In genomic region chr1:97114842-97115241, GRCh38 we compare ENCODE assay signal across 20 cellular contexts.
"Had no signal": no experiment of that assay in that cellular context is flagged by ENCODE, and none has a peak within 500 bp of the region (broad histone marks: within the 10 kb centered on the region; RNA-seq: fewer than 3 reads in every experiment).

No MANE protein-coding gene starts in this region.

- ATAC-seq: effector memory CD8-positive, alpha-beta T cell; left cardiac atrium; left lung; mucosa of descending colon; naive thymus-derived CD4-positive, alpha-beta T cell; stimulated activated effector memory CD8-positive, alpha-beta T cell treated with anti-CD3 and anti-CD28 coated beads, Interleukin-12 subunit alpha, Interleukin-12 subunit beta, amount 100 ng/mL, for 72 hours had no signal

- H3K4me3 ChIP-seq: left lung, mucosa of descending colon, prostate gland, right atrium auricular region, sigmoid colon, stomach, thyroid gland, vagina had no signal

- DNase-seq: cortex of kidney; effector memory CD8-positive, alpha-beta T cell; hypothalamus; left cardiac atrium; left lung; mesenchymal stem cell; mucosa of descending colon; naive thymus-derived CD4-positive, alpha-beta T cell; nucleus accumbens; sigmoid colon; stimulated activated CD4-positive, alpha-beta T cell treated with anti-CD3 and anti-CD28 coated beads, Interleukin-2, amount 100 ng/mL, for 24 hours; stimulated activated CD4-positive, alpha-beta T cell treated with anti-CD3 and anti-CD28 coated beads, Interleukin-4, amount 100 ng/mL, for 24 hours; stimulated activated naive CD4-positive, alpha-beta T cell treated with Interleukin-2 at 50 U/mL for 16 hours; stomach; thyroid gland; trophoblast cell had no signal

- H3K36me3 ChIP-seq: prostate gland, right atrium auricular region, sigmoid colon, stomach, thyroid gland, vagina had no signal

- H3K4me1 ChIP-seq: left lung, prostate gland, right atrium auricular region, sigmoid colon, stomach, thyroid gland, vagina had no signal

- H3K9me3 ChIP-seq: left lung, mucosa of descending colon, prostate gland, right atrium auricular region, sigmoid colon, stomach, thyroid gland, vagina had no signal

- H3K27me3 ChIP-seq: left lung, right atrium auricular region, sigmoid colon, stomach, thyroid gland, vagina had no signal

- H3K27ac ChIP-seq: left lung, prostate gland, right atrium auricular region, sigmoid colon, stomach, thyroid gland, vagina had no signal
